ENCODE assay signal across 8 cellular contexts in genomic region chr3:15646924-15647511, GRCh38. TPM values are rescaled to one million over a fixed set of nuclear protein-coding genes. Genes with fewer than 3 reads are reported as not detected.
DNase-seq lines count a peak whose midpoint lies in the region; ATAC-seq and TF ChIP-seq lines count a peak whose summit lies in the region.

No MANE protein-coding gene starts in this region.

- peak; percentile 12 for ATAC-seq in HG02938 (IDR thresholded peaks at IDR 0.05; ENCODE audit: unreplicated experiment)
- no peak for ATAC-seq in GM19023 (IDR thresholded peaks at IDR 0.05; ENCODE audit: unreplicated experiment)

- TF ChIP-seq CTCF in GM12865 (IDR thresholded peaks at IDR 0.05; ENCODE audit: insufficient read depth, low read depth, low read length, missing control alignments) (no peak), fibroblast of villous mesenchyme (IDR thresholded peaks at IDR 0.05; ENCODE audit: insufficient read depth, low read depth, low read length) (no peak)

- DNase-seq in GM12865 (ENCODE audit: low read depth) (peak; percentile 44), T1000 (lab: John Stamatoyannopoulos, UW) (peak; percentile 91), fibroblast of villous mesenchyme (ENCODE audit: low read depth) (peak; percentile 100), skeletal muscle cell (ENCODE audit: low read depth) (peak; percentile 100), SIG-M5 (lab: John Stamatoyannopoulos, UW) (no peak), AML-193 (lab: John Stamatoyannopoulos, UW) (no peak)

- no peak overlapping the region for H3K4me3 ChIP-seq in GM12865 (ENCODE audit: low read depth, low read length)
- H3K4me3 ChIP-seq in fibroblast of villous mesenchyme (ENCODE audit: low read depth, low read length): peak overlapping the region; percentile 3
- no peak overlapping the region for H3K4me3 ChIP-seq in skeletal muscle cell (ENCODE audit: low read depth, low read length)

RNA-seq across cellular contexts. Expression of gene BTD, which starts 45.5 kb away (rescaled TPM):
- 19.6 and 34.1 TPM in 2 replicates for total RNA-seq in fibroblast of villous mesenchyme

RNA-seq across cellular contexts. Expression of gene HACL1, which starts 45.6 kb away (rescaled TPM):
- 25.8 and 33.7 TPM in 2 replicates for total RNA-seq in fibroblast of villous mesenchyme

Comparison
In these comparisons a context has a peak if more than half of its experiments do, and no peak if none do; other contexts are left out.
1. DNase-seq: peak in GM12865 (single experiment), T1000 (single experiment), fibroblast of villous mesenchyme (single experiment) and skeletal muscle cell (single experiment); none in SIG-M5 (single experiment) and AML-193 (0 of 2).